ENCODE assay signal across 8 cellular contexts in the genomic region with DNA sequence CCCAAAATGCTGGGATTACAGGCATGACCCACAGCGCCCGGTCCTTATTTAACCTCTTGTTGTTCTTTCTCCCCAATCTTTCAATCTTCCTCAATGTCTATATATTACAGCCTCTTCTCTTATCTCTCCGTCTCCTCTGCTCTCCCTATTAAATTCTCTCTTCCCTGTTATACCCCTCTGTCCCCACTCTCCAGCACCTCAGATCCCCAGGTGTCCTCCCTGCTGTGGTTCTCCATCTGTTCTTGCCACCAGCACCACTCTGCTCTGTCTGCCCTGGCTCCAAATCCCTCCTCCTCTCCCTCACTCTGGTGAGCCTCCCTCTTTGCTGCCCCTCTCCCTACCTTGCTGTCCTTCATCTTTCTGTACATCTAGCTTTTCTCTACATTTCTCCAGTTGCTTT. TPM values are rescaled to one million over a fixed set of nuclear protein-coding genes. Genes with fewer than 3 reads are reported as not detected.
A peak's percentile ranks its signal among the peaks of the same experiment; 100 is the strongest.
DNase-seq lines count a peak whose midpoint lies in the region; ATAC-seq and TF ChIP-seq lines count a peak whose summit lies in the region.

No MANE protein-coding gene starts in this region.

- DNase-seq in activated CD4-positive, alpha-beta T cell treated with anti-CD3 and anti-CD28 coated beads, Interleukin-2, amount 10 ng/mL, durations not matched to agents 24 days and 14 days, result no peak
- DNase-seq in activated CD4-positive, alpha-beta T cell treated with anti-CD3 and anti-CD28 coated beads, Interleukin-2, amount 50 U/mL, for 1 hour, result no peak
- no peak for DNase-seq in WERI-Rb-1
- no peak for DNase-seq in fibroblast of the aortic adventitia (ENCODE audit: low read depth)
- DNase-seq in stomach, result no peak
- DNase-seq in NCI-H1092 (lab: John Stamatoyannopoulos, UW), result no peak
- DNase-seq in foreskin melanocyte, result no peak

- peak overlapping the region; percentile 92 for H3K4me3 Mint-ChIP-seq in activated CD4-positive, alpha-beta T cell treated with anti-CD3 and anti-CD28 coated beads, Interleukin-2, amount 10 ng/mL, durations not matched to agents 24 days and 14 days

- H3K4me1 ChIP-seq in stomach, result peaks cover 8 to 30% (median 18%) of the 10 kb centered on the region in 4 donors

- peaks cover 17% of the 10 kb centered on the region for H3K9me3 Mint-ChIP-seq in activated CD4-positive, alpha-beta T cell treated with anti-CD3 and anti-CD28 coated beads, Interleukin-2, amount 10 ng/mL, durations not matched to agents 24 days and 14 days

- H3K9me3 ChIP-seq in WERI-Rb-1 (ENCODE audit: severe bottlenecking) (no peaks in the 10 kb centered on the region), stomach (peaks cover 0 to 20% (median 5%) of the 10 kb centered on the region in 4 donors)

- H3K27ac ChIP-seq in WERI-Rb-1, result no peak overlapping the region
- H3K27ac ChIP-seq in stomach, result peak overlapping the region in 3 of 5 donors; percentile 81 to 84 (median 84)

- peaks cover 28% of the 10 kb centered on the region for H3K4me1 Mint-ChIP-seq in activated CD4-positive, alpha-beta T cell treated with anti-CD3 and anti-CD28 coated beads, Interleukin-2, amount 10 ng/mL, durations not matched to agents 24 days and 14 days

- no peak for ATAC-seq in GM21447 (IDR thresholded peaks at IDR 0.05; ENCODE audit: unreplicated experiment)

- H3K27ac Mint-ChIP-seq in activated CD4-positive, alpha-beta T cell treated with anti-CD3 and anti-CD28 coated beads, Interleukin-2, amount 10 ng/mL, durations not matched to agents 24 days and 14 days, result peak overlapping the region; percentile 56

- H3K4me3 ChIP-seq in WERI-Rb-1 (ENCODE audit: low read depth, low read length) (peak overlapping the region; percentile 62), fibroblast of the aortic adventitia (ENCODE audit: low read depth, low read length) (peak overlapping the region; percentile 77), stomach (peak overlapping the region; percentile 55 to 93 (median 62))

- TF ChIP-seq POLR2A in stomach (IDR thresholded peaks at IDR 0.05), result no peak

- no peak for TF ChIP-seq EP300 in stomach (IDR thresholded peaks at IDR 0.05)

- no peaks in the 10 kb centered on the region for H3K27me3 Mint-ChIP-seq in activated CD4-positive, alpha-beta T cell treated with anti-CD3 and anti-CD28 coated beads, Interleukin-2, amount 10 ng/mL, durations not matched to agents 24 days and 14 days

- intact Hi-C loops in activated CD4-positive, alpha-beta T cell treated with anti-CD3 and anti-CD28 coated beads, Interleukin-2, amount 10 ng/mL, durations not matched to agents 24 days and 14 days (cut with micrococcal nuclease), result loop anchor here (5.0 to 10.0 kb wide), 3 partner anchors 48 to 139 kb away; a partner anchor contains a TSS
- intact Hi-C loops in stomach (cut with DNase I; ENCODE audit: low total_unique reads), result no loop called here

- TF ChIP-seq CTCF in WERI-Rb-1 (IDR thresholded peaks at IDR 0.05; ENCODE audit: low read depth, low read length) (no peak), fibroblast of the aortic adventitia (IDR thresholded peaks at IDR 0.05; ENCODE audit: insufficient read depth, low read length) (no peak), stomach (IDR thresholded peaks at IDR 0.05) (no peak)

- H3K36me3 ChIP-seq in WERI-Rb-1 (no peaks in the 10 kb centered on the region), stomach (peaks cover 0 to 26% (median 19%) of the 10 kb centered on the region in 4 donors)

- peaks cover 50% of the 10 kb centered on the region for H3K36me3 Mint-ChIP-seq in activated CD4-positive, alpha-beta T cell treated with anti-CD3 and anti-CD28 coated beads, Interleukin-2, amount 10 ng/mL, durations not matched to agents 24 days and 14 days (ENCODE audit: low read depth)

- H3K27me3 ChIP-seq in WERI-Rb-1 (ENCODE audit: insufficient read depth, low read depth, severe bottlenecking) (no peaks in the 10 kb centered on the region), stomach (no peaks in the 10 kb centered on the region)

- 82 to 92% (median 86%) methylated on average over 3 of the region's 3 CpGs for WGBS in stomach, 5 donors

RNA-seq across cellular contexts. Expression of a gene that starts 1.1 kb away (rescaled TPM):
- 10.6 and 10.7 TPM in 2 replicates for total RNA-seq in activated CD4-positive, alpha-beta T cell treated with anti-CD3 and anti-CD28 coated beads, Interleukin-2, amount 10 ng/mL, durations not matched to agents 24 days and 14 days
- 3.8 and 5.7 TPM in 2 replicates for total RNA-seq in fibroblast of the aortic adventitia (ENCODE audit: low replicate concordance)
- 10 to 100 TPM in 2 of 5 donors, 1 to 10 TPM in 3; 1.8 to 53.9 (median 8.8) TPM for total RNA-seq in stomach
- 10 to 100 TPM in 1 of 3 donors, 1 to 10 TPM in 2; 4.7 to 10.2 (median 5.7) TPM for polyA plus RNA-seq in stomach

RNA-seq across cellular contexts. Expression of a gene that starts 35.9 kb away (rescaled TPM):
- 18.0 TPM in 2 replicates for total RNA-seq in activated CD4-positive, alpha-beta T cell treated with anti-CD3 and anti-CD28 coated beads, Interleukin-2, amount 10 ng/mL, durations not matched to agents 24 days and 14 days
- 3.1 and 15.0 TPM in 2 replicates for total RNA-seq in fibroblast of the aortic adventitia (ENCODE audit: low replicate concordance)
- 10 to 100 TPM in 2 of 5 donors, 1 to 10 TPM in 3; 3.2 to 78.6 (median 4.7) TPM for total RNA-seq in stomach
- polyA plus RNA-seq in stomach, result 1 to 10 TPM; 2.3 to 5.2 (median 3.9) TPM

RNA-seq across cellular contexts. Expression of a gene that starts 50.7 kb away (rescaled TPM):
- 15.9 and 18.2 TPM in 2 replicates for total RNA-seq in activated CD4-positive, alpha-beta T cell treated with anti-CD3 and anti-CD28 coated beads, Interleukin-2, amount 10 ng/mL, durations not matched to agents 24 days and 14 days
- total RNA-seq in fibroblast of the aortic adventitia (ENCODE audit: low replicate concordance), result 10.9 and 12.8 TPM in 2 replicates
- 10 to 100 TPM in 3 of 5 donors, 1 to 10 TPM in 2; 3.6 to 58.5 (median 14.6) TPM for total RNA-seq in stomach
- 1 to 10 TPM; 1.6 to 4.1 (median 2.3) TPM for polyA plus RNA-seq in stomach
